In genomic region chr7:138308116-138308515, GRCh38 we compare ENCODE assay signal across 21 cellular contexts.
"Had no signal": no experiment of that assay in that cellular context is flagged by ENCODE, and none has a peak within 500 bp of the region (broad histone marks: within the 10 kb centered on the region; RNA-seq: fewer than 3 reads in every experiment).

No MANE protein-coding gene starts in this region.

- H3K27me3 ChIP-seq: dorsolateral prefrontal cortex, esophagus squamous epithelium, gastrocnemius medialis, heart right ventricle, left lung had no signal

- H3K27ac ChIP-seq: coronary artery, dorsolateral prefrontal cortex, esophagus squamous epithelium, gastrocnemius medialis, heart right ventricle, left lung, lower lobe of right lung had no signal

- H3K36me3 ChIP-seq: esophagus squamous epithelium, gastrocnemius medialis, heart right ventricle, left lung, lower lobe of right lung had no signal

- DNase-seq: dermis blood vessel endothelial cell; dorsolateral prefrontal cortex; effector CD4-positive, alpha-beta T cell; effector memory CD4-positive, alpha-beta T cell; erythroblast; esophagus squamous epithelium; foreskin fibroblast; foreskin melanocyte; gastrocnemius medialis; glutamatergic neuron; head of caudate nucleus; heart right ventricle; hippocampal formation; left cardiac atrium; left lung; left ventricle myocardium superior; lower lobe of right lung; mucosa of descending colon; naive B cell had no signal

- H3K4me1 ChIP-seq: esophagus squamous epithelium, gastrocnemius medialis, heart right ventricle, left lung, lower lobe of right lung had no signal

- ATAC-seq: esophagus mucosa, gastrocnemius medialis, heart right ventricle, left cardiac atrium, left lung, left ventricle myocardium superior, lower lobe of right lung, mucosa of descending colon had no signal

- H3K4me3 ChIP-seq: coronary artery, dorsolateral prefrontal cortex, esophagus squamous epithelium, gastrocnemius medialis, heart right ventricle, left lung, lower lobe of right lung, mucosa of descending colon had no signal
